9 cellular contexts compared by ENCODE assay signal in genomic region chr2:235850771-235851551, GRCh38.
"Had no signal": no experiment of that assay in that cellular context is flagged by ENCODE, and none has a peak within 500 bp of the region (broad histone marks: within the 10 kb centered on the region; RNA-seq: fewer than 3 reads in every experiment).

No MANE protein-coding gene starts in this region.

- H3K4me3 ChIP-seq: smooth muscle cell, upper lobe of right lung had no signal

- H3K36me3 ChIP-seq: neutrophil, upper lobe of right lung had no signal

- ATAC-seq: activated CD4-positive, CD25-positive, alpha-beta regulatory T cell treated with anti-CD3 and anti-CD28 coated beads, Interleukin-2, amount 50 U/mL, for 24 hours; left ventricle myocardium superior; upper lobe of right lung had no signal

- DNase-seq: activated gamma-delta T cell; amygdala; dorsolateral prefrontal cortex; left ventricle myocardium superior; stimulated activated naive CD4-positive, alpha-beta T cell; upper lobe of right lung had no signal

- H3K27me3 ChIP-seq: dorsolateral prefrontal cortex, neutrophil, upper lobe of right lung had no signal
